ENCODE assay signal across 12 cellular contexts in genomic region chr6:157269261-157269794, GRCh38. TPM values are rescaled to one million over a fixed set of nuclear protein-coding genes. Genes with fewer than 3 reads are reported as not detected.
A peak's percentile ranks its signal among the peaks of the same experiment; 100 is the strongest.
DNase-seq lines count a peak whose midpoint lies in the region; ATAC-seq and TF ChIP-seq lines count a peak whose summit lies in the region.
"Had no signal": no experiment of that assay in that cellular context is flagged by ENCODE, and none has a peak within 500 bp of the region (broad histone marks: within the 10 kb centered on the region; RNA-seq: fewer than 3 reads in every experiment).

No MANE protein-coding gene starts in this region.

- intact Hi-C loops in left ventricle myocardium superior (cut with micrococcal nuclease) = no loop called here

- DNase-seq in astrocyte of the spinal cord (ENCODE audit: low read depth, low spot score) (peak; percentile 49), left ventricle myocardium superior (peak; percentile 87), DMS 273 treated with DMSO at 0.1 percent for 48 hours (lab: John Stamatoyannopoulos, UW) (no peak), middle frontal gyrus (ENCODE audit: extremely low spot score, low spot score) (no peak)
- DNase-seq: KG1 had no signal

- no peaks in the 10 kb centered on the region for H3K79me2 ChIP-seq in ACC112 (ENCODE audit: control insufficient read depth, insufficient read depth, low read length, unreplicated experiment)
- no peaks in the 10 kb centered on the region for H3K79me2 ChIP-seq in parathyroid adenoma

- H3K4me3 ChIP-seq in ACC112 (ENCODE audit: low read depth, low read length) = no peak overlapping the region
- H3K4me3 ChIP-seq in astrocyte of the spinal cord (ENCODE audit: low read depth, low read length) = no peak overlapping the region
- H3K4me3 ChIP-seq in parathyroid adenoma (ENCODE audit: low read depth, low read length) = no peak overlapping the region

- peak; percentile 86 for ATAC-seq in left ventricle myocardium superior
- ATAC-seq in HG02840 (IDR thresholded peaks at IDR 0.05; ENCODE audit: low FRiP score, unreplicated experiment) = no peak
- no peak for ATAC-seq in HG03175 (IDR thresholded peaks at IDR 0.05; ENCODE audit: unreplicated experiment)
- ATAC-seq: HCT116 had no signal

- in situ Hi-C loops in astrocyte of the spinal cord (cut with HindIII; ENCODE audit: low sequenced_read_pairs) = no loop called here

- H3K27ac ChIP-seq in ACC112 (ENCODE audit: low read depth, low read length) = peak overlapping the region; percentile 40; the same call in 1 of the 2 replicates
- peak overlapping the region; percentile 26 for H3K27ac ChIP-seq in parathyroid adenoma
- H3K27ac ChIP-seq: epithelial cell of prostate, RWPE1 had no signal

- no peak overlapping the region for H3K4me2 ChIP-seq in parathyroid adenoma (ENCODE audit: low read length)

- TF ChIP-seq CTCF in astrocyte of the spinal cord (IDR thresholded peaks at IDR 0.05; ENCODE audit: low read depth, low read length) (no peak), parathyroid adenoma (IDR thresholded peaks at IDR 0.05) (no peak)

- H3K9ac ChIP-seq in parathyroid adenoma = no peak overlapping the region

- H3K9me3 ChIP-seq in parathyroid adenoma (ENCODE audit: control insufficient read depth, low read length) = no peaks in the 10 kb centered on the region

- H3K4me1 ChIP-seq in ACC112 (ENCODE audit: control insufficient read depth, insufficient read depth, low read length, unreplicated experiment) (peaks cover 13% of the 10 kb centered on the region), parathyroid adenoma (no peaks in the 10 kb centered on the region)

- H2AFZ ChIP-seq in ACC112 (ENCODE audit: low read length, unreplicated experiment) (peak overlapping the region; percentile 87), parathyroid adenoma (peak overlapping the region; percentile 2)

- no peaks in the 10 kb centered on the region for H3K27me3 ChIP-seq in ACC112 (ENCODE audit: insufficient read depth, low read length)
- no peaks in the 10 kb centered on the region for H3K27me3 ChIP-seq in parathyroid adenoma (ENCODE audit: control insufficient read depth, insufficient read depth, low read length)

- H3K36me3 ChIP-seq in ACC112 (ENCODE audit: insufficient read depth, low read length) = no peaks in the 10 kb centered on the region
- no peaks in the 10 kb centered on the region for H3K36me3 ChIP-seq in parathyroid adenoma (ENCODE audit: control insufficient read depth, insufficient read depth, low read length)

RNA-seq across cellular contexts. Expression of gene TMEM242, which starts 54.0 kb away (rescaled TPM):
- total RNA-seq in left ventricle myocardium superior = 19.4 TPM

Comparison
In these comparisons a context has a peak if more than half of its experiments do, and no peak if none do; other contexts are left out.
1. DNase-seq: peak in astrocyte of the spinal cord (single experiment) and left ventricle myocardium superior (single experiment); none in DMS 273 treated with DMSO at 0.1 percent for 48 hours (single experiment) and middle frontal gyrus (single experiment).